In the genomic region with DNA sequence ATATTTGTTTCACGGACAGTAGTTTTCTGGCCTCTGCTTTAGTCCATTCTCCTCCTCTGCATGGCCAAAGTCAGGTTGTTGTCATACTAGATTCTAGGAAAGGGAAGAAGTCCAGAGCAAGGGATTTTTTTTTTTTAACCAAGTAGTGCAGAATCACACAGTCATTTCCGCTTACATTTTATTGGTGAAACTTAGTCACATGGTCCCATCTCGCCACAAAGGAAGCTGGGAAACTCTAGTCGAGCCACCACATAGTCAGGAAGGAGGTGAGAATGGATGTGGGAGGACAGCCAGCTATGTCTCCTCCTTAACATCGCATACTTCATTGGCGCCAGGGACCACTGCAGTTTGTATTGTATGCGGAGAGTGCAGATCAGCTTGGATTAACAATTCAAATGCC, we compare ENCODE assay signal across 30 cellular contexts. TPM values are rescaled to one million over a fixed set of nuclear protein-coding genes. Genes with fewer than 3 reads are reported as not detected.
"Had no signal": no experiment of that assay in that cellular context is flagged by ENCODE, and none has a peak within 500 bp of the region (broad histone marks: within the 10 kb centered on the region; RNA-seq: fewer than 3 reads in every experiment).

No MANE protein-coding gene starts in this region.

- H3K4me3 ChIP-seq: colonic mucosa, esophagus squamous epithelium, gastrocnemius medialis, heart left ventricle, left lung, lower lobe of right lung, mucosa of descending colon had no signal

- H3K4me1 Mint-ChIP-seq: endodermal cell, naive B cell had no signal

- ATAC-seq: effector memory CD8-positive, alpha-beta T cell; esophagus mucosa; gastrocnemius medialis; heart left ventricle; left cardiac atrium; left lung; left ventricle myocardium superior; lower lobe of right lung; mucosa of descending colon; naive thymus-derived CD8-positive, alpha-beta T cell had no signal

- H3K27me3 Mint-ChIP-seq: dendritic cell treated with granulocyte-macrophage colony-stimulating factor and Interleukin-4, amounts not matched to agents 40 ng/mL and 50 ng/mL, for 4 days had no signal

- H3K36me3 ChIP-seq: colonic mucosa, esophagus squamous epithelium, gastrocnemius medialis, heart left ventricle, left lung, lower lobe of right lung had no signal

- H3K27ac Mint-ChIP-seq: dendritic cell treated with granulocyte-macrophage colony-stimulating factor and Interleukin-4, amounts not matched to agents 40 ng/mL and 50 ng/mL, for 4 days; effector memory CD8-positive, alpha-beta T cell; endodermal cell; mesothelial cell of epicardium; naive B cell; naive thymus-derived CD8-positive, alpha-beta T cell had no signal

- FAIRE-seq: islet of Langerhans, keratinocyte had no signal

- H3K36me3 Mint-ChIP-seq: mesothelial cell of epicardium; naive B cell; naive thymus-derived CD8-positive, alpha-beta T cell had no signal

- H3K27ac ChIP-seq: colonic mucosa, epithelial cell of prostate, esophagus squamous epithelium, gastrocnemius medialis, heart left ventricle, left lung, lower lobe of right lung had no signal

- H3K9me3 Mint-ChIP-seq: dendritic cell treated with granulocyte-macrophage colony-stimulating factor and Interleukin-4, amounts not matched to agents 40 ng/mL and 50 ng/mL, for 4 days; effector memory CD8-positive, alpha-beta T cell; endodermal cell; mesothelial cell of epicardium; naive B cell; naive thymus-derived CD8-positive, alpha-beta T cell had no signal

- H3K9me3 ChIP-seq: colonic mucosa, esophagus squamous epithelium, gastrocnemius medialis, heart left ventricle, left lung, lower lobe of right lung, mucosa of descending colon had no signal

- DNase-seq: colonic mucosa; cortex of kidney; effector CD8-positive, alpha-beta T cell; effector memory CD8-positive, alpha-beta T cell; endodermal cell; erythroblast; esophagus squamous epithelium; foreskin fibroblast; foreskin melanocyte; gastrocnemius medialis; heart left ventricle; hippocampal formation; left cardiac atrium; left lung; left ventricle myocardium superior; lower lobe of right lung; mesenchymal stem cell; mucosa of descending colon; naive B cell; naive thymus-derived CD8-positive, alpha-beta T cell had no signal

- H3K27me3 ChIP-seq: colonic mucosa, esophagus squamous epithelium, gastrocnemius medialis, heart left ventricle, left lung had no signal

- H3K4me3 Mint-ChIP-seq: dendritic cell treated with granulocyte-macrophage colony-stimulating factor and Interleukin-4, amounts not matched to agents 40 ng/mL and 50 ng/mL, for 4 days; effector memory CD8-positive, alpha-beta T cell; endodermal cell; mesothelial cell of epicardium; naive B cell; naive thymus-derived CD8-positive, alpha-beta T cell had no signal

- H3K4me1 ChIP-seq: colonic mucosa, gastrocnemius medialis, heart left ventricle, left lung, lower lobe of right lung had no signal

RNA-seq across cellular contexts. Expression of a gene that starts 10.4 kb away (rescaled TPM):
- total RNA-seq: dermis microvascular lymphatic vessel endothelial cell; gastrocnemius medialis; glomerular endothelial cell; kidney epithelial cell; left cardiac atrium; lung microvascular endothelial cell; mesothelial cell of epicardium; naive thymus-derived CD8-positive, alpha-beta T cell had no signal
- polyA plus RNA-seq: heart left ventricle had no signal
